In the genomic region with DNA sequence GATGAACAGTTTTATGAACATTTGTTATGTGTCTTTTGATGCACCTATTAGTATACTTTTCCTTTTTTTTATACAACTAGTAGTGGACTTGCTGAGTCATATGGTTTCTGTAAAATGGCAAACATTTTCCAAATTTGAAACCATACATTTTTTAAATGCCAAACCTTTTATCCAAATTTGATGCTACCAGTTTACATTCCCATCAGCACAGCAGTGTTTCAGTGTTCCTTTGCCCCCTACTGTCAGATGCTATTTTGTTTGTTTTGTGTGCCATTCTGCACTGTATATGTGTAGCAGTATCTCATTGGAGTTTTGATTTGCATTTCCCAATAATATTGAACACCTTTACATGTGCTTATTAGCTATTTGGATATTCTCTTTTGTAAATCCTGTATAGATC, we compare ENCODE assay signal across 20 cellular contexts.
DNase-seq lines count a peak whose midpoint lies in the region; ATAC-seq, FAIRE-seq and TF ChIP-seq lines count a peak whose summit lies in the region.
"Had no signal": no experiment of that assay in that cellular context is flagged by ENCODE, and none has a peak within 500 bp of the region (broad histone marks: within the 10 kb centered on the region; RNA-seq: fewer than 3 reads in every experiment).

No MANE protein-coding gene starts in this region.

- CTCF ChIA-PET in AG04450 (lab: Charles Lee), result no interaction called here

- POLR2A ChIA-PET in AG04450 (lab: Yijun Ruan, JAX), result no interaction called here

- no peak overlapping the region for H3K4me3 ChIP-seq in AG04450 (ENCODE audit: low read depth, low read length)
- H3K4me3 ChIP-seq in WERI-Rb-1 (ENCODE audit: low read depth, low read length), result no peak overlapping the region
- no peak overlapping the region for H3K4me3 ChIP-seq in right atrium auricular region
- H3K4me3 ChIP-seq: GM12878, left ventricle myocardium inferior, mucosa of descending colon had no signal

- no peaks in the 10 kb centered on the region for H3K9me3 ChIP-seq in AG04450 (ENCODE audit: control insufficient read depth, insufficient read depth, low read length)
- no peaks in the 10 kb centered on the region for H3K9me3 ChIP-seq in WERI-Rb-1 (ENCODE audit: severe bottlenecking)
- H3K9me3 ChIP-seq in right atrium auricular region, result no peaks in the 10 kb centered on the region
- H3K9me3 ChIP-seq: left ventricle myocardium inferior, mucosa of descending colon had no signal

- FAIRE-seq in H54 (lab: Jason Lieb, UNC) (peak; percentile 30), frontal cortex (lab: Jason Lieb, UNC) (peak; percentile 13)
- FAIRE-seq: bronchial epithelial cell, GM12878 had no signal

- ATAC-seq in GM21528 (IDR thresholded peaks at IDR 0.05; ENCODE audit: low FRiP score, unreplicated experiment) (no peak), GM18505 (IDR thresholded peaks at IDR 0.05; ENCODE audit: unreplicated experiment) (no peak)
- ATAC-seq: activated CD8-positive, alpha-beta T cell treated with anti-CD3 and anti-CD28 coated beads, Interleukin-2, amount 10 ng/mL, durations not matched to agents 7 days and 5 days; GM12878; mucosa of descending colon; sciatic nerve had no signal

- H3K36me3 ChIP-seq in WERI-Rb-1 (peaks cover 3% of the 10 kb centered on the region), right atrium auricular region (no peaks in the 10 kb centered on the region)
- H3K36me3 ChIP-seq: left ventricle myocardium inferior had no signal

- TF ChIP-seq CTCF in AG04450 (IDR thresholded peaks at IDR 0.05; ENCODE audit: low read depth, low read length), result 0 out of 2 replicates have a peak, but pooled peaks have one; percentile 12
- TF ChIP-seq CTCF in WERI-Rb-1 (IDR thresholded peaks at IDR 0.05; ENCODE audit: low read depth, low read length), result peak; percentile 4; the same call in 1 of the 2 replicates
- TF ChIP-seq CTCF in right atrium auricular region (IDR thresholded peaks at IDR 0.05), result no peak

- DNase-seq in AG04450 (ENCODE audit: low read depth, low spot score) (no peak), H54 (ENCODE audit: insufficient read length, low spot score) (no peak), WERI-Rb-1 (no peak), frontal cortex (ENCODE audit: low spot score in 2 of 2) (no peak), caudate nucleus (lab: John Stamatoyannopoulos, UW) (no peak), right atrium auricular region (ENCODE audit: low spot score) (no peak)
- DNase-seq: activated CD4-positive, CD25-positive, alpha-beta regulatory T cell; activated CD8-positive, alpha-beta T cell treated with anti-CD3 and anti-CD28 coated beads, Interleukin-2, amount 10 ng/mL, durations not matched to agents 7 days and 5 days; CD4-positive, CD25-positive, alpha-beta regulatory T cell; hippocampal formation; left ventricle myocardium inferior; mucosa of descending colon; NCI-H1436; posterior cingulate gyrus; RPMI8226 had no signal

- TF ChIP-seq POLR2A in H54 (IDR thresholded peaks at IDR 0.05; ENCODE audit: low read depth, low read length) (no peak), GM18505 (IDR thresholded peaks at IDR 0.05; ENCODE audit: borderline replicate concordance, extremely low read depth, insufficient read depth, insufficient read length) (no peak)

- H3K27me3 ChIP-seq in AG04450 (ENCODE audit: control insufficient read depth, insufficient read depth, low read length) (no peaks in the 10 kb centered on the region), WERI-Rb-1 (ENCODE audit: insufficient read depth, low read depth, severe bottlenecking) (no peaks in the 10 kb centered on the region), right atrium auricular region (no peaks in the 10 kb centered on the region)

- H3K27ac ChIP-seq in AG04450 (ENCODE audit: low read depth, low read length), result no peak overlapping the region
- H3K27ac ChIP-seq in WERI-Rb-1, result no peak overlapping the region
- H3K27ac ChIP-seq in caudate nucleus (ENCODE audit: low read depth, low read length), result no peak overlapping the region
- H3K27ac ChIP-seq in right atrium auricular region, result no peak overlapping the region
- H3K27ac ChIP-seq: left ventricle myocardium inferior had no signal

- no peaks in the 10 kb centered on the region for H3K4me1 ChIP-seq in right atrium auricular region
- H3K4me1 ChIP-seq: left ventricle myocardium inferior had no signal

Comparison
In these comparisons a context has a peak if more than half of its experiments do, and no peak if none do; other contexts are left out.
1. CTCF ChIP-seq: peak in AG04450 (single experiment) and WERI-Rb-1 (single experiment); none in right atrium auricular region (0 of 2).